25 cellular contexts compared by ENCODE assay signal in the genomic region with DNA sequence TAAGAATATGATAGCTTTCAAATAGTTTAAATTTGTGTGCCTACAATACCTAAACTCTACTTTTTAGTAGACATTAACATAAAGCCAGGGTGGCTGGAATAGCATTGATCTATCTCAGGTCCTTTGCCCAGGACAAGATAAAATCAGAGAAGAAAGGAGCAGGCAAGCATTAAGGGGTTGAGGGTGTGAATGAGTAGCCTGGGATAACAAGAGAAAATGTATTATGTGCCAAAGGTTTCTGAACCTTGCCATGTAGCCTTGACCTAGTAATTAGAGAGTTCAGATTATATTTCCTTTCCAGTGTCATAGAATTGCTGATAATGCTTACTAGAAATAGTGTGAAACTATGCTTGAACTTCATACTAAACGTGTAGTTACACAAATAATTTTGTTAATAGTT.
"Had no signal": no experiment of that assay in that cellular context is flagged by ENCODE, and none has a peak within 500 bp of the region (broad histone marks: within the 10 kb centered on the region; RNA-seq: fewer than 3 reads in every experiment).

No MANE protein-coding gene starts in this region.

- H3K9ac ChIP-seq: parathyroid adenoma had no signal

- H3K36me3 ChIP-seq: cardiac muscle cell, right atrium auricular region had no signal

- H3K27ac Mint-ChIP-seq: activated B cell treated with CpG ODN at 0.5 μM for 24 hours; activated CD8-positive, alpha-beta T cell treated with anti-CD3 and anti-CD28 coated beads for 36 hours; activated naive CD8-positive, alpha-beta T cell treated with anti-CD3 and anti-CD28 coated beads for 36 hours; brain; nephron; T-helper 2 cell treated with Interferon-gamma antibody and Interleukin-4, amounts not matched to agents 5 μg/mL and 100 μg/mL, for 36 hours had no signal

- H3K27me3 Mint-ChIP-seq: activated B cell treated with CpG ODN at 0.5 μM for 24 hours; activated CD8-positive, alpha-beta T cell treated with anti-CD3 and anti-CD28 coated beads for 36 hours; activated naive CD8-positive, alpha-beta T cell treated with anti-CD3 and anti-CD28 coated beads for 36 hours; brain; effector memory CD8-positive, alpha-beta T cell; T-cell had no signal

- H3K27me3 ChIP-seq: ascending aorta, cardiac muscle cell, gastrocnemius medialis, right atrium auricular region, upper lobe of right lung had no signal

- H3K4me3 ChIP-seq: ascending aorta, cardiac muscle cell, coronary artery, gastrocnemius medialis, right atrium auricular region, upper lobe of right lung had no signal

- H3K4me3 Mint-ChIP-seq: activated B cell treated with CpG ODN at 0.5 μM for 24 hours; activated CD8-positive, alpha-beta T cell treated with anti-CD3 and anti-CD28 coated beads for 36 hours; activated naive CD8-positive, alpha-beta T cell treated with anti-CD3 and anti-CD28 coated beads for 36 hours; brain; nephron; T-cell; T-helper 2 cell treated with Interferon-gamma antibody and Interleukin-4, amounts not matched to agents 5 μg/mL and 100 μg/mL, for 36 hours had no signal

- H3K4me1 ChIP-seq: ascending aorta, upper lobe of right lung had no signal

- DNase-seq: activated B cell treated with CpG ODN at 0.5 μM for 24 hours; activated CD4-positive, alpha-beta T cell treated with anti-CD3 and anti-CD28 coated beads, Interleukin-2, amount 50 U/mL, for 1 hour; activated CD8-positive, alpha-beta T cell treated with anti-CD3 and anti-CD28 coated beads for 36 hours; activated naive CD4-positive, alpha-beta T cell; activated naive CD8-positive, alpha-beta T cell treated with anti-CD3 and anti-CD28 coated beads for 36 hours; activated T-cell treated with anti-CD3 and anti-CD28 coated beads, Interleukin-2, amount 50 U/mL, for 48 hours; cerebellar nuclear complex; effector memory CD8-positive, alpha-beta T cell; gastrocnemius medialis; glutamatergic neuron; islet precursor cell; midbrain; nucleus accumbens; stimulated activated CD4-positive, alpha-beta T cell treated with anti-CD3 and anti-CD28 coated beads, Interleukin-2, amount 100 ng/mL, for 48 hours; stimulated activated naive CD8-positive, alpha-beta T cell treated with anti-CD3 and anti-CD28 coated beads, Interleukin-15, Interleukin-2, amounts not matched to agents 100 U/mL and 50 U/mL, for 24 hours; T-cell; upper lobe of right lung had no signal

- H3K27ac ChIP-seq: ascending aorta, cardiac muscle cell, coronary artery, gastrocnemius medialis, parathyroid adenoma, right atrium auricular region, upper lobe of right lung had no signal

- H2AFZ ChIP-seq: parathyroid adenoma had no signal

- H3K9me3 Mint-ChIP-seq: activated B cell treated with CpG ODN at 0.5 μM for 24 hours; activated CD8-positive, alpha-beta T cell treated with anti-CD3 and anti-CD28 coated beads for 36 hours; activated naive CD8-positive, alpha-beta T cell treated with anti-CD3 and anti-CD28 coated beads for 36 hours; brain; effector memory CD8-positive, alpha-beta T cell; nephron; T-cell; T-helper 2 cell treated with Interferon-gamma antibody and Interleukin-4, amounts not matched to agents 5 μg/mL and 100 μg/mL, for 36 hours had no signal

- H3K9me3 ChIP-seq: ascending aorta, gastrocnemius medialis, right atrium auricular region, upper lobe of right lung had no signal

- ATAC-seq: activated CD8-positive, alpha-beta T cell treated with anti-CD3 and anti-CD28 coated beads for 36 hours; effector memory CD8-positive, alpha-beta T cell; gastrocnemius medialis; stimulated activated naive CD8-positive, alpha-beta T cell treated with anti-CD3 and anti-CD28 coated beads, Interleukin-15, Interleukin-2, amounts not matched to agents 100 U/mL and 50 U/mL, for 24 hours; T-cell; upper lobe of right lung had no signal
